In the genomic region with DNA sequence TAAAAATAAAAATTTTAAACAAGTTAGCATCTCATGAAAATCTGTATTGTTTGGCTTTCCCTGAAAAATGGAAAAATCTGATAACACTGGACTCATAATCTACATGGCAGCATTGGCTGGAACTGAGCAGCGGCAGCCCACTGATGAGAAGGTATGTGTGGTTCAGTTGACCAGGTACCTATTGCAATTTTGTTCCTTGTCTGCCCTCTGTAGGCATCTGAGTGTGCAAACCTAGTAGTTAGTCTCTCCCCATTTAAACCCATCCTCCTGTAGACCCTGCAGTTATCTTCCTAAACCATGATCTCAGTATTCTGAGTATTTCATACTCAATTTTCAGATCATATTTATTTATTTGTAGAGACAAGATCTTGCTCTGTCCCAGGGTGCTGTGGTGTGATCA, we compare ENCODE assay signal across 10 cellular contexts. TPM values are rescaled to one million over a fixed set of nuclear protein-coding genes. Genes with fewer than 3 reads are reported as not detected.
A peak's percentile ranks its signal among the peaks of the same experiment; 100 is the strongest.
DNase-seq lines count a peak whose midpoint lies in the region; ATAC-seq and TF ChIP-seq lines count a peak whose summit lies in the region.
"Had no signal": no experiment of that assay in that cellular context is flagged by ENCODE, and none has a peak within 500 bp of the region (broad histone marks: within the 10 kb centered on the region; RNA-seq: fewer than 3 reads in every experiment).

No MANE protein-coding gene starts in this region.

- no peaks in the 10 kb centered on the region for H3K27me3 ChIP-seq in H7 (ENCODE audit: control insufficient read depth, insufficient read depth, low read length)
- H3K27me3 ChIP-seq in RWPE2 (ENCODE audit: insufficient read depth, poor library complexity, severe bottlenecking), result no peaks in the 10 kb centered on the region

- H3K4me3 Mint-ChIP-seq in mesothelial cell of epicardium, result no peak overlapping the region
- H3K4me3 Mint-ChIP-seq: stimulated activated naive CD8-positive, alpha-beta T cell treated with anti-CD3 and anti-CD28 coated beads, Interleukin-15, Interleukin-2, amounts not matched to agents 100 ng/mL and 50 ng/mL, for 24 hours had no signal

- no peaks in the 10 kb centered on the region for H3K4me1 Mint-ChIP-seq in mesothelial cell of epicardium

- DNase-seq in GDM1 (lab: John Stamatoyannopoulos, UW), result peak; percentile 3
- DNase-seq in H7, result peak; percentile 64
- DNase-seq in RWPE2 (ENCODE audit: low spot score), result no peak
- DNase-seq in left ventricle myocardium superior, result no peak
- no peak for DNase-seq in activated gamma-delta T cell treated with Interleukin-2 at 50 U/mL for 16 hours
- no peak for DNase-seq in mesothelial cell of epicardium (ENCODE audit: low spot score in 2 of 2, unreplicated experiment in 2 of 2)
- no peak for DNase-seq in NCI-H2196 (lab: John Stamatoyannopoulos, UW; ENCODE audit: unreplicated experiment)

- H3K36me3 ChIP-seq in H7 (replicated peaks; ENCODE audit: control insufficient read depth, insufficient read depth, low read length) (no peaks in the 10 kb centered on the region), RWPE2 (ENCODE audit: low read depth) (no peaks in the 10 kb centered on the region)

- peak; percentile 40 for TF ChIP-seq CTCF in RWPE2 (IDR thresholded peaks at IDR 0.05; ENCODE audit: poor library complexity, severe bottlenecking)
- no peak for TF ChIP-seq CTCF in mesothelial cell of epicardium (IDR thresholded peaks at IDR 0.05; ENCODE audit: unreplicated experiment)

- no peaks in the 10 kb centered on the region for H3K9me3 Mint-ChIP-seq in mesothelial cell of epicardium
- H3K9me3 Mint-ChIP-seq: stimulated activated naive CD8-positive, alpha-beta T cell treated with anti-CD3 and anti-CD28 coated beads, Interleukin-15, Interleukin-2, amounts not matched to agents 100 ng/mL and 50 ng/mL, for 24 hours had no signal

- no peaks in the 10 kb centered on the region for H3K27me3 Mint-ChIP-seq in mesothelial cell of epicardium (ENCODE audit: low read depth)
- H3K27me3 Mint-ChIP-seq: stimulated activated naive CD8-positive, alpha-beta T cell treated with anti-CD3 and anti-CD28 coated beads, Interleukin-15, Interleukin-2, amounts not matched to agents 100 ng/mL and 50 ng/mL, for 24 hours had no signal

- no peaks in the 10 kb centered on the region for H3K4me1 ChIP-seq in RWPE2 (ENCODE audit: insufficient read depth, poor library complexity, severe bottlenecking)

- no peak overlapping the region for H3K27ac Mint-ChIP-seq in mesothelial cell of epicardium
- H3K27ac Mint-ChIP-seq: stimulated activated naive CD8-positive, alpha-beta T cell treated with anti-CD3 and anti-CD28 coated beads, Interleukin-15, Interleukin-2, amounts not matched to agents 100 ng/mL and 50 ng/mL, for 24 hours had no signal

- no peaks in the 10 kb centered on the region for H3K36me3 Mint-ChIP-seq in mesothelial cell of epicardium

- H3K27ac ChIP-seq in RWPE2 (ENCODE audit: poor library complexity, severe bottlenecking), result no peak overlapping the region
- H3K27ac ChIP-seq: epithelial cell of prostate had no signal

- H3K9me3 ChIP-seq in RWPE2 (ENCODE audit: severe bottlenecking), result no peaks in the 10 kb centered on the region

- ATAC-seq in RWPE2 (ENCODE audit: low read depth) (peak; percentile 79), left ventricle myocardium superior (peak; percentile 86), HG02763 (IDR thresholded peaks at IDR 0.05; ENCODE audit: unreplicated experiment) (no peak)

- H3K4me3 ChIP-seq in H7 (ENCODE audit: insufficient read depth, low read depth, low read length) (no peak overlapping the region), RWPE2 (ENCODE audit: severe bottlenecking) (no peak overlapping the region)

- intact Hi-C loops in left ventricle myocardium superior (cut with micrococcal nuclease), result loop anchor here (5.0 kb wide), 1 partner anchor 142 kb away; no protein-coding TSS in a partner anchor

RNA-seq across cellular contexts. Expression of a gene that starts 59.4 kb away (rescaled TPM):
- total RNA-seq in H7 (2014; rRNA removed; shearing (Covaris generic)), result 372 and 484 TPM in 2 replicates
- total RNA-seq in left ventricle myocardium superior (134 TPM), mesothelial cell of epicardium (248 to 259 TPM (median 255 TPM) in 3 replicates)

Comparison
In these comparisons a context has a peak if more than half of its experiments do, and no peak if none do; other contexts are left out.
1. DNase-seq: peak in GDM1 (single experiment) and H7 (single experiment); none in RWPE2 (single experiment), left ventricle myocardium superior (single experiment), activated gamma-delta T cell treated with Interleukin-2 at 50 U/mL for 16 hours (single experiment), mesothelial cell of epicardium (0 of 2) and NCI-H2196 (single experiment).